ENCODE assay signal across 10 cellular contexts in genomic region chr13:36076211-36076610, GRCh38. TPM values are rescaled to one million over a fixed set of nuclear protein-coding genes. Genes with fewer than 3 reads are reported as not detected.
"Had no signal": no experiment of that assay in that cellular context is flagged by ENCODE, and none has a peak within 500 bp of the region (broad histone marks: within the 10 kb centered on the region; RNA-seq: fewer than 3 reads in every experiment).

No MANE protein-coding gene starts in this region.

- H3K4me3 ChIP-seq: GM23248 had no signal

- H3K27ac ChIP-seq: GM23248, KMS-11 had no signal

- H3K9ac ChIP-seq: GM23248, KMS-11 had no signal

- DNase-seq: GM23248, H9, HCEC 1CT, Karpas-422, KBM-7 had no signal

- H3K4me2 ChIP-seq: KMS-11 had no signal

- H2AFZ ChIP-seq: GM23248 had no signal

- FAIRE-seq: H1, H54, HTR-8/SVneo had no signal

RNA-seq across cellular contexts. Expression of gene DCLK1, which starts 55.0 kb away (rescaled TPM):
- total RNA-seq: HT-29 had no signal
